11 cellular contexts compared by ENCODE assay signal in genomic region chr17:332023-332422, GRCh38. TPM values are rescaled to one million over a fixed set of nuclear protein-coding genes. Genes with fewer than 3 reads are reported as not detected.
DNase-seq lines count a peak whose midpoint lies in the region; ATAC-seq and TF ChIP-seq lines count a peak whose summit lies in the region.
"Had no signal": no experiment of that assay in that cellular context is flagged by ENCODE, and none has a peak within 500 bp of the region (broad histone marks: within the 10 kb centered on the region; RNA-seq: fewer than 3 reads in every experiment).

No MANE protein-coding gene starts in this region.

- TF ChIP-seq EP300 in gastroesophageal sphincter (IDR thresholded peaks at IDR 0.05): no peak

- H3K4me3 ChIP-seq in gastroesophageal sphincter: peak overlapping the region in 1 of 2 donors; percentile 42
- peak overlapping the region; percentile 24 for H3K4me3 ChIP-seq in thoracic aorta

- DNase-seq in DMS 273 (lab: John Stamatoyannopoulos, UW; ENCODE audit: unreplicated experiment) (peak; percentile 48), DMS 273 treated with DMSO at 0.1 percent for 48 hours (lab: John Stamatoyannopoulos, UW) (no peak), neural crest cell (ENCODE audit: low read depth, low spot score) (no peak), thoracic aorta (ENCODE audit: low spot score) (no peak), D341Med (ENCODE audit: low spot score) (no peak)
- DNase-seq: DMS53, NCI-H2227 treated with DMSO at 0.1 percent for 48 hours had no signal

- H3K27me3 Mint-ChIP-seq in neural crest cell (ENCODE audit: low read depth): peaks cover 19% of the 10 kb centered on the region

- TF ChIP-seq POLR2A in gastroesophageal sphincter (IDR thresholded peaks at IDR 0.05): no peak

- no peak for TF ChIP-seq CTCF in gastroesophageal sphincter (IDR thresholded peaks at IDR 0.05)
- TF ChIP-seq CTCF in neural crest cell (conservative IDR thresholded peaks at IDR 0.05): no peak
- no peak for TF ChIP-seq CTCF in thoracic aorta (IDR thresholded peaks at IDR 0.05)

- no peak for ATAC-seq in gastroesophageal sphincter
- no peak for ATAC-seq in thoracic aorta (ENCODE audit: insufficient number of reproducible peaks, low FRiP score, low read depth)
- no peak for ATAC-seq in GM18502 (IDR thresholded peaks at IDR 0.05; ENCODE audit: poor library complexity, unreplicated experiment)
- no peak for ATAC-seq in HG03159 (IDR thresholded peaks at IDR 0.05; ENCODE audit: unreplicated experiment)

- H3K9me3 Mint-ChIP-seq in neural crest cell: no peaks in the 10 kb centered on the region

- no peaks in the 10 kb centered on the region for H3K36me3 Mint-ChIP-seq in neural crest cell (ENCODE audit: low read depth)

- H3K27ac ChIP-seq in gastroesophageal sphincter (peak overlapping the region in 3 of 4 donors; percentile 75 to 80 (median 78)), thoracic aorta (no peak overlapping the region)
- H3K27ac ChIP-seq: 22Rv1 had no signal

- H3K9me3 ChIP-seq in gastroesophageal sphincter (no peaks in the 10 kb centered on the region), thoracic aorta (no peaks in the 10 kb centered on the region)

- H3K27me3 ChIP-seq in gastroesophageal sphincter: peaks cover 20% of the 10 kb centered on the region
- H3K27me3 ChIP-seq in thoracic aorta (replicated peaks; ENCODE audit: insufficient read depth): no peaks in the 10 kb centered on the region

- H3K4me3 Mint-ChIP-seq in neural crest cell: no peak overlapping the region

- 67 to 89% methylated on average over 5 of the region's 11 CpGs for WGBS in gastroesophageal sphincter (ENCODE audit: low coverage in 1 of 2), 2 donors

- peaks cover 11% of the 10 kb centered on the region for H3K4me1 Mint-ChIP-seq in neural crest cell

- peak overlapping the region; percentile 4 for H3K27ac Mint-ChIP-seq in neural crest cell (ENCODE audit: unreplicated experiment)

- H3K36me3 ChIP-seq in gastroesophageal sphincter: peaks cover 0 to 5% of the 10 kb centered on the region in 2 donors
- no peaks in the 10 kb centered on the region for H3K36me3 ChIP-seq in thoracic aorta

- H3K4me1 ChIP-seq in gastroesophageal sphincter: peaks cover 0 to 36% (median 0%) of the 10 kb centered on the region in 3 donors
- no peaks in the 10 kb centered on the region for H3K4me1 ChIP-seq in thoracic aorta (ENCODE audit: control insufficient read depth in 1 of 2, low read depth in 2 of 2)

RNA-seq across cellular contexts. Expression of gene RPH3AL, which starts 20.6 kb away (rescaled TPM):
- 10 to 100 TPM in 3 of 4 donors, 1 to 10 TPM in 1; 8.6 to 21.0 (median 17.4) TPM for total RNA-seq in gastroesophageal sphincter
- 1.9 and 2.1 TPM in 2 replicates for total RNA-seq in neural crest cell
- 10 to 100 TPM in 1 of 2 donors, 1 to 10 TPM in 1; 6.5 to 33.1 TPM for total RNA-seq in thoracic aorta

Comparison
In these comparisons a context has a peak if more than half of its experiments do, and no peak if none do; other contexts are left out.
1. H3K27ac ChIP-seq: peak in gastroesophageal sphincter (3 of 4); none in thoracic aorta (0 of 2).